Comparison of ENCODE assay signal across 8 cellular contexts in the genomic region with DNA sequence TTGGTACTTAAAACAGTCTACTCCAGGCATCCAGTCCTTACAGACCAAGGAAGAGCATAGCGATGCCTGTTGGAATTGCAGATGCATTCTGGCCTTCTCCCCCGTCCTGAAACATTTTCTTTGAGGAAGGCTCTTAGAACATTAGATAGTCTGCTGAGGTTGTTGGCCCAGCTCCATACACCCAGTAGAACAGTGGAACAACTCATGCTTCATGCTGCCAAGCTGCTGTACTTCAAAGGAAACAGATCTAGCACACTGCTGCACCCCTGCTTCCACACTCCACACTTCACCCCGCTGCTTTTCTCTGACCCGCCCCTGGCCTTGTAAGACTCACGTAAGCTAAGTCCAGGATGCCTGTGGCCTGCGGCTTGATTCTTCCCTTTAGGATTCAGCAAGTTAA. TPM values are rescaled to one million over a fixed set of nuclear protein-coding genes. Genes with fewer than 3 reads are reported as not detected.
DNase-seq lines count a peak whose midpoint lies in the region; ATAC-seq and TF ChIP-seq lines count a peak whose summit lies in the region.

No MANE protein-coding gene starts in this region.

- intact Hi-C loops in sigmoid colon (cut with DNase I) = loop anchor here (2.0 kb wide), 2 partner anchors 20 to 34 kb away; a partner anchor contains a TSS
- intact Hi-C loops in Calu3 (cut with micrococcal nuclease; ENCODE audit: unreplicated experiment) = no loop called here

- CTCF ChIA-PET in Calu3 (lab: Charles Lee) = no interaction called here

- no peak for TF ChIP-seq POLR2A in sigmoid colon (IDR thresholded peaks at IDR 0.05)

- H3K27ac Mint-ChIP-seq in activated T-cell treated with anti-CD3 and anti-CD28 coated beads, Interleukin-2, amount 50 U/mL, for 72 hours = peak overlapping the region; percentile 90
- H3K27ac Mint-ChIP-seq in Calu3 (ENCODE audit: unreplicated experiment) = no peak overlapping the region

- BruUV-seq in Calu3 (replicated peaks; lab: Mats Ljungman, UMichigan) = no TSS peak

- TF ChIP-seq CTCF in cardiac muscle cell (IDR thresholded peaks at IDR 0.05; ENCODE audit: low read depth, low read length) = peak; percentile 1
- no peak for TF ChIP-seq CTCF in sigmoid colon (IDR thresholded peaks at IDR 0.05)
- no peak for TF ChIP-seq CTCF in Calu3 (IDR thresholded peaks at IDR 0.05; ENCODE audit: unreplicated experiment)

- H3K27ac ChIP-seq in cardiac muscle cell (peak overlapping the region; percentile 86), sigmoid colon (peak overlapping the region; percentile 74 to 93 (median 89))

- H3K27me3 ChIP-seq in cardiac muscle cell = no peaks in the 10 kb centered on the region
- no peaks in the 10 kb centered on the region for H3K27me3 ChIP-seq in sigmoid colon

- H3K9me3 Mint-ChIP-seq in activated T-cell treated with anti-CD3 and anti-CD28 coated beads, Interleukin-2, amount 50 U/mL, for 72 hours = no peaks in the 10 kb centered on the region
- no peaks in the 10 kb centered on the region for H3K9me3 Mint-ChIP-seq in Calu3 (ENCODE audit: low read depth, unreplicated experiment)

- 68 to 81% methylated on average over 6 of the region's 6 CpGs for WGBS in sigmoid colon, 2 donors

- H3K36me3 ChIP-seq in cardiac muscle cell = no peaks in the 10 kb centered on the region
- peaks cover 0 to 8% (median 4%) of the 10 kb centered on the region in 4 donors for H3K36me3 ChIP-seq in sigmoid colon

- H3K9me3 ChIP-seq in cardiac muscle cell (ENCODE audit: low read depth) (no peaks in the 10 kb centered on the region), sigmoid colon (no peaks in the 10 kb centered on the region)

- peaks cover 2% of the 10 kb centered on the region for H3K27me3 Mint-ChIP-seq in activated T-cell treated with anti-CD3 and anti-CD28 coated beads, Interleukin-2, amount 50 U/mL, for 72 hours (ENCODE audit: low read depth)
- peaks cover 8% of the 10 kb centered on the region for H3K27me3 Mint-ChIP-seq in Calu3 (ENCODE audit: unreplicated experiment)

- peaks cover 5 to 9% of the 10 kb centered on the region in 2 donors for H3K36me3 Mint-ChIP-seq in activated T-cell treated with anti-CD3 and anti-CD28 coated beads, Interleukin-2, amount 50 U/mL, for 72 hours (ENCODE audit: insufficient read depth in 2 of 2)
- H3K36me3 Mint-ChIP-seq in Calu3 (ENCODE audit: insufficient read depth, unreplicated experiment) = peaks cover 7% of the 10 kb centered on the region

- H3K4me3 ChIP-seq in cardiac muscle cell = no peak overlapping the region
- no peak overlapping the region for H3K4me3 ChIP-seq in sigmoid colon

- peak overlapping the region; percentile 25 to 33 for H3K4me3 Mint-ChIP-seq in activated T-cell treated with anti-CD3 and anti-CD28 coated beads, Interleukin-2, amount 50 U/mL, for 72 hours
- no peak overlapping the region for H3K4me3 Mint-ChIP-seq in Calu3 (ENCODE audit: low read depth, unreplicated experiment)

- peak in 2 of 4 donors; percentile 45 to 69 for TF ChIP-seq EP300 in sigmoid colon (IDR thresholded peaks at IDR 0.05)

- DNase-seq in H4 (ENCODE audit: low spot score) = peak; percentile 69
- DNase-seq in activated T-cell treated with anti-CD3 and anti-CD28 coated beads, Interleukin-2, amount 50 U/mL, for 72 hours = peak in 1 of 2 donors; percentile 16
- peak; percentile 44 to 98 for DNase-seq in cardiac muscle cell (ENCODE audit: low read depth in 1 of 2, low spot score in 1 of 2)
- DNase-seq in sigmoid colon = peak; percentile 97
- no peak for DNase-seq in stimulated activated CD4-positive, alpha-beta T cell treated with anti-CD3 and anti-CD28 coated beads, Interleukin-2, amount 100 ng/mL, for 24 hours
- no peak for DNase-seq in Calu3
- DNase-seq in NCI-H2029 (lab: John Stamatoyannopoulos, UW) = no peak

- ATAC-seq in activated T-cell treated with anti-CD3 and anti-CD28 coated beads, Interleukin-2, amount 50 U/mL, for 72 hours (replicated peaks in 1 of 2) = peak; percentile 33 to 38
- no peak for ATAC-seq in GM18907 (IDR thresholded peaks at IDR 0.05; ENCODE audit: unreplicated experiment)

- H3K4me1 Mint-ChIP-seq in activated T-cell treated with anti-CD3 and anti-CD28 coated beads, Interleukin-2, amount 50 U/mL, for 72 hours (ENCODE audit: low read depth) = peaks cover 68% of the 10 kb centered on the region
- H3K4me1 Mint-ChIP-seq in Calu3 (ENCODE audit: low read depth, unreplicated experiment) = no peaks in the 10 kb centered on the region

- H3K4me1 ChIP-seq in cardiac muscle cell (ENCODE audit: low read depth) (peaks cover 42% of the 10 kb centered on the region), sigmoid colon (peaks cover 0 to 67% (median 51%) of the 10 kb centered on the region in 4 donors)

RNA-seq across cellular contexts. Expression of a gene that starts 33.4 kb away (rescaled TPM):
- 39.3 and 40.3 TPM in 2 replicates for total RNA-seq in H4 (2014; rRNA removed; shearing (Covaris generic))
- total RNA-seq in activated T-cell treated with anti-CD3 and anti-CD28 coated beads, Interleukin-2, amount 50 U/mL, for 72 hours = 10 to 100 TPM; 18.7 to 28.1 TPM
- total RNA-seq in cardiac muscle cell = 55.6 and 55.7 TPM in 2 replicates
- polyA plus RNA-seq in cardiac muscle cell = 48.3 and 55.4 TPM in 2 replicates
- 100 to 1,000 TPM in 1 of 4 donors, 10 to 100 TPM in 3; 78.5 to 133 (median 96.9) TPM for total RNA-seq in sigmoid colon
- 1 to 10 TPM in 2 of 3 donors, under 1 TPM in 1; 0.69 to 8.9 (median 4.2) TPM for polyA plus RNA-seq in sigmoid colon
- 14.4 and 16.1 TPM in 2 replicates for total RNA-seq in Calu3 (2022)

Comparison
In these comparisons a context has a peak if more than half of its experiments do, and no peak if none do; other contexts are left out.
1. DNase-seq: peak in H4 (single experiment), cardiac muscle cell (2 of 2) and sigmoid colon (single experiment); none in stimulated activated CD4-positive, alpha-beta T cell treated with anti-CD3 and anti-CD28 coated beads, Interleukin-2, amount 100 ng/mL, for 24 hours (0 of 2), Calu3 (single experiment) and NCI-H2029 (single experiment).